8 cellular contexts compared by ENCODE assay signal in the genomic region with DNA sequence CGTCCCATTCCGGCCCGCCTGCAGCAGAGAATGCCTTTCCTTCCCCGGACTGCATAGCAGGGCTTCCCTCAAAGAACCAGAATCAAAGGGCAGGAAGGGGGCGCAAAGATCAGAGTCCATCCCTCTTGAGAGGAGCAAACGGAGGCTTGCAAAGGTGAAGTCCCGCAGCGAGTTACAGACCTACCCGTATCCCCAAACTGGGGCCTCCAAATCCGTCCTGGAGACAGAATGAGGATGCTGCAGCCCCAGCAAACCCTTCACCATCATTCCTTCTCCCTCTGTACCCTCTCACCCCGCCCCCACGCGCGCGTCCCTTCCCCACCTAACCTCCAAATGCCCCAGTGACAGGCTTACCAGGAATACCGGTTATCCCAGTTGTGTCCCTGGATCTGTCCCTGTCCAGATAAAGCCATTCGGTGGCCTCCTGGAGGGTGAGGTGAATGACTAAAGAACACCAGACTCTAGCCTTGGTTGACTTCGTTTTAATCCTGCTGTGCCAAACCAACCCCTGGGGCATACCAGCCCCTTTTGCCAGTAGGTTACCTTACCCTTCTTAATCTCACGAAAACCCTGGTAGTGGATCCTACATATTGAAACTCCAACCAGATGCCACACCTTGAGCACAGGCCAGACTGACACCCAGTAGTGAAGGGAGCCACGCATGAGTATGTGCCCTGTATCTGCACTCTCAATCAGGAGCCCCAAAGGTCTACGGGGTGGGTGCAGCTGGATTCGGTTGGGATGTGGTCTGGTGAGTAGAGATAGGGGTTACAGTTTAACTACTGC. TPM values are rescaled to one million over a fixed set of nuclear protein-coding genes. Genes with fewer than 3 reads are reported as not detected.
DNase-seq lines count a peak whose midpoint lies in the region; ATAC-seq and TF ChIP-seq lines count a peak whose summit lies in the region.

No MANE protein-coding gene starts in this region.

- 6 to 16% methylated on average over 6 to 17 of the region's 22 CpGs for WGBS in mesodermal cell (ENCODE audit: insufficient coverage in 2 of 2), 2 experiments

- no peaks in the 10 kb centered on the region for H3K36me3 Mint-ChIP-seq in activated CD4-positive, alpha-beta T cell treated with anti-CD3 and anti-CD28 coated beads, Interleukin-2, amount 10 ng/mL, durations not matched to agents 24 days and 14 days (ENCODE audit: low read depth)

- H3K27ac ChIP-seq in RWPE1 (no peak overlapping the region), mesodermal cell (ENCODE audit: low read depth, low read length, severe bottlenecking) (no peak overlapping the region)

- POLR2A ChIA-PET in RWPE1 (lab: Yijun Ruan, JAX; ENCODE audit: low non-redundant PET) = no interaction called here

- no peak for ATAC-seq in HG03565 (IDR thresholded peaks at IDR 0.05; ENCODE audit: unreplicated experiment)

- peak; percentile 68 for DNase-seq in activated CD4-positive, alpha-beta T cell treated with anti-CD3 and anti-CD28 coated beads, Interleukin-2, amount 10 ng/mL, durations not matched to agents 24 days and 14 days
- no peak for DNase-seq in activated CD4-positive, alpha-beta T cell treated with anti-CD3 and anti-CD28 coated beads for 4 hours
- DNase-seq in RWPE1 (ENCODE audit: low spot score) (peak; percentile 6), ecto neural progenitor cell (ENCODE audit: low spot score) (peak; percentile 66), ureter (ENCODE audit: low spot score) (peak; percentile 46), NCI-H2171 treated with DMSO at 0.1 percent for 48 hours (lab: John Stamatoyannopoulos, UW) (no peak)

- no peak for TF ChIP-seq CTCF in RWPE1 (conservative IDR thresholded peaks at IDR 0.05; ENCODE audit: low read depth)

- intact Hi-C loops in activated CD4-positive, alpha-beta T cell treated with anti-CD3 and anti-CD28 coated beads, Interleukin-2, amount 10 ng/mL, durations not matched to agents 24 days and 14 days (cut with micrococcal nuclease) = loop anchor here (5.0 kb wide), 2 partner anchors 139 to 181 kb away; partner anchors contain the start of genes OSGEPL1 and WDR75

- H3K36me3 ChIP-seq in mesodermal cell (ENCODE audit: control insufficient read depth, insufficient read depth, low read length) = no peaks in the 10 kb centered on the region

- H3K9me3 Mint-ChIP-seq in activated CD4-positive, alpha-beta T cell treated with anti-CD3 and anti-CD28 coated beads, Interleukin-2, amount 10 ng/mL, durations not matched to agents 24 days and 14 days = no peaks in the 10 kb centered on the region

- no peaks in the 10 kb centered on the region for H3K9me3 ChIP-seq in mesodermal cell (ENCODE audit: control insufficient read depth, low read length)

- H3K4me3 ChIP-seq in mesodermal cell (ENCODE audit: extremely low read depth, insufficient read depth, low read length, poor library complexity, severe bottlenecking) = peak overlapping the region; percentile 59

- H3K27me3 Mint-ChIP-seq in activated CD4-positive, alpha-beta T cell treated with anti-CD3 and anti-CD28 coated beads, Interleukin-2, amount 10 ng/mL, durations not matched to agents 24 days and 14 days = peaks cover 34% of the 10 kb centered on the region

- peak overlapping the region; percentile 84 for H3K4me3 Mint-ChIP-seq in activated CD4-positive, alpha-beta T cell treated with anti-CD3 and anti-CD28 coated beads, Interleukin-2, amount 10 ng/mL, durations not matched to agents 24 days and 14 days

- H3K4me1 Mint-ChIP-seq in activated CD4-positive, alpha-beta T cell treated with anti-CD3 and anti-CD28 coated beads, Interleukin-2, amount 10 ng/mL, durations not matched to agents 24 days and 14 days = peaks cover 18% of the 10 kb centered on the region

- H3K4me1 ChIP-seq in mesodermal cell (ENCODE audit: control insufficient read depth, insufficient read depth, low read length, poor library complexity, severe bottlenecking) = peaks cover 4% of the 10 kb centered on the region

- H3K27ac Mint-ChIP-seq in activated CD4-positive, alpha-beta T cell treated with anti-CD3 and anti-CD28 coated beads, Interleukin-2, amount 10 ng/mL, durations not matched to agents 24 days and 14 days = no peak overlapping the region

- CTCF ChIA-PET in RWPE1 (lab: Yijun Ruan, JAX) = no interaction called here

RNA-seq across cellular contexts. Expression of gene SLC40A1, which starts 1.0 kb away (rescaled TPM):
- 0.78 and 1.4 TPM in 2 replicates for total RNA-seq in activated CD4-positive, alpha-beta T cell treated with anti-CD3 and anti-CD28 coated beads, Interleukin-2, amount 10 ng/mL, durations not matched to agents 24 days and 14 days
- polyA plus RNA-seq in mesodermal cell (2013, experiment 1 of 2) = 48.1 TPM
- polyA plus RNA-seq in mesodermal cell (2013, experiment 2 of 2) = 60.9 TPM
- 39.9 TPM for total RNA-seq in ureter

Comparison
In these comparisons a context has a peak if more than half of its experiments do, and no peak if none do; other contexts are left out.
1. DNase-seq: peak in activated CD4-positive, alpha-beta T cell treated with anti-CD3 and anti-CD28 coated beads, Interleukin-2, amount 10 ng/mL, durations not matched to agents 24 days and 14 days (single experiment), RWPE1 (single experiment), ecto neural progenitor cell (single experiment) and ureter (single experiment); none in activated CD4-positive, alpha-beta T cell treated with anti-CD3 and anti-CD28 coated beads for 4 hours (0 of 2) and NCI-H2171 treated with DMSO at 0.1 percent for 48 hours (single experiment).
2. RNA of gene SLC40A1, which starts 1.0 kb away (total RNA-seq): 39.9 TPM in ureter (single experiment); 0.78 to 1.4 TPM in activated CD4-positive, alpha-beta T cell treated with anti-CD3 and anti-CD28 coated beads, Interleukin-2, amount 10 ng/mL, durations not matched to agents 24 days and 14 days; every median in the first group is over 10 times any median in the second.